In genomic region chr11:269146-269890, GRCh38 we compare ENCODE assay signal across 1 cellular context.
TF ChIP-seq lines count a peak whose summit lies in the region.

No MANE protein-coding gene starts in this region.

TF ChIP-seq in K562, 482 proteins besides CTCF, POLR2A, EP300 and RAD21 (continued from another document and continues in another):
- TF ChIP-seq, protein P1, sequence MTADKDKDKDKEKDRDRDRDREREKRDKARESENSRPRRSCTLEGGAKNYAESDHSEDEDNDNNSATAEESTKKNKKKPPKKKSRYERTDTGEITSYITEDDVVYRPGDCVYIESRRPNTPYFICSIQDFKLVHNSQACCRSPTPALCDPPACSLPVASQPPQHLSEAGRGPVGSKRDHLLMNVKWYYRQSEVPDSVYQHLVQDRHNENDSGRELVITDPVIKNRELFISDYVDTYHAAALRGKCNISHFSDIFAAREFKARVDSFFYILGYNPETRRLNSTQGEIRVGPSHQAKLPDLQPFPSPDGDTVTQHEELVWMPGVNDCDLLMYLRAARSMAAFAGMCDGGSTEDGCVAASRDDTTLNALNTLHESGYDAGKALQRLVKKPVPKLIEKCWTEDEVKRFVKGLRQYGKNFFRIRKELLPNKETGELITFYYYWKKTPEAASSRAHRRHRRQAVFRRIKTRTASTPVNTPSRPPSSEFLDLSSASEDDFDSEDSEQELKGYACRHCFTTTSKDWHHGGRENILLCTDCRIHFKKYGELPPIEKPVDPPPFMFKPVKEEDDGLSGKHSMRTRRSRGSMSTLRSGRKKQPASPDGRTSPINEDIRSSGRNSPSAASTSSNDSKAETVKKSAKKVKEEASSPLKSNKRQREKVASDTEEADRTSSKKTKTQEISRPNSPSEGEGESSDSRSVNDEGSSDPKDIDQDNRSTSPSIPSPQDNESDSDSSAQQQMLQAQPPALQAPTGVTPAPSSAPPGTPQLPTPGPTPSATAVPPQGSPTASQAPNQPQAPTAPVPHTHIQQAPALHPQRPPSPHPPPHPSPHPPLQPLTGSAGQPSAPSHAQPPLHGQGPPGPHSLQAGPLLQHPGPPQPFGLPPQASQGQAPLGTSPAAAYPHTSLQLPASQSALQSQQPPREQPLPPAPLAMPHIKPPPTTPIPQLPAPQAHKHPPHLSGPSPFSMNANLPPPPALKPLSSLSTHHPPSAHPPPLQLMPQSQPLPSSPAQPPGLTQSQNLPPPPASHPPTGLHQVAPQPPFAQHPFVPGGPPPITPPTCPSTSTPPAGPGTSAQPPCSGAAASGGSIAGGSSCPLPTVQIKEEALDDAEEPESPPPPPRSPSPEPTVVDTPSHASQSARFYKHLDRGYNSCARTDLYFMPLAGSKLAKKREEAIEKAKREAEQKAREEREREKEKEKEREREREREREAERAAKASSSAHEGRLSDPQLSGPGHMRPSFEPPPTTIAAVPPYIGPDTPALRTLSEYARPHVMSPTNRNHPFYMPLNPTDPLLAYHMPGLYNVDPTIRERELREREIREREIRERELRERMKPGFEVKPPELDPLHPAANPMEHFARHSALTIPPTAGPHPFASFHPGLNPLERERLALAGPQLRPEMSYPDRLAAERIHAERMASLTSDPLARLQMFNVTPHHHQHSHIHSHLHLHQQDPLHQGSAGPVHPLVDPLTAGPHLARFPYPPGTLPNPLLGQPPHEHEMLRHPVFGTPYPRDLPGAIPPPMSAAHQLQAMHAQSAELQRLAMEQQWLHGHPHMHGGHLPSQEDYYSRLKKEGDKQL (CRISPR knock-in tag; IDR thresholded peaks at IDR 0.05; ENCODE audit: borderline replicate concordance) = no peak
- TF ChIP-seq FOXA1 (IDR thresholded peaks at IDR 0.05; ENCODE audit: borderline replicate concordance) (no peak), FOSL1 (tag; conservative IDR thresholded peaks at IDR 0.05) (peak; percentile 81), ZNF143 (CRISPR knock-in tag; IDR thresholded peaks at IDR 0.05) (no peak), MEF2D (tag; conservative IDR thresholded peaks at IDR 0.05; ENCODE audit: low read depth) (peak; percentile 34; the same call in 1 of the 2 replicates), POU5F1 (IDR thresholded peaks at IDR 0.05; ENCODE audit: borderline replicate concordance, low read depth, low read length, partially characterized antibody) (no peak), ZNF764 (CRISPR knock-in tag; IDR thresholded peaks at IDR 0.05; ENCODE audit: low read depth) (no peak), MED1 (CRISPR knock-in tag; IDR thresholded peaks at IDR 0.05; ENCODE audit: borderline replicate concordance) (no peak), CXXC5 (CRISPR knock-in tag; IDR thresholded peaks at IDR 0.05) (peak; percentile 72), POLR2AphosphoS5 (IDR thresholded peaks at IDR 0.05; ENCODE audit: control insufficient read depth, insufficient read depth, low read depth, low read length) (no peak), CBFA2T2 (conservative IDR thresholded peaks at IDR 0.05) (peak; percentile 70), ZNF354B (CRISPR knock-in tag; IDR thresholded peaks at IDR 0.05) (no peak), HMG20B (CRISPR knock-in tag; IDR thresholded peaks at IDR 0.05) (no peak), TCF7 (IDR thresholded peaks at IDR 0.05; ENCODE audit: borderline replicate concordance) (no peak), KHSRP (IDR thresholded peaks at IDR 0.05) (no peak; the same call in 1 of the 2 replicates), SPI1 (IDR thresholded peaks at IDR 0.05; ENCODE audit: borderline replicate concordance, low read depth, low read length) (peak; percentile 95), XRCC5 (IDR thresholded peaks at IDR 0.05; ENCODE audit: low read depth, low read length) (no peak), TCF15 (CRISPR knock-in tag; IDR thresholded peaks at IDR 0.05) (no peak), CTBP1 (IDR thresholded peaks at IDR 0.05; ENCODE audit: borderline replicate concordance) (no peak), RHOXF2B (CRISPR knock-in tag; conservative IDR thresholded peaks at IDR 0.05) (no peak), LEF1 (IDR thresholded peaks at IDR 0.05) (peak; percentile 51; the same call in 1 of the 2 replicates), ZNF551 (CRISPR knock-in tag; IDR thresholded peaks at IDR 0.05) (no peak), EP400 (IDR thresholded peaks at IDR 0.05) (peak; percentile 85), MCM3 (IDR thresholded peaks at IDR 0.05) (no peak), STAT5B (CRISPR knock-in tag; IDR thresholded peaks at IDR 0.05) (no peak), GATAD2A (IDR thresholded peaks at IDR 0.05) (0 out of 2 replicates have a peak, but pooled peaks have one; percentile 29), FUS (optimal IDR thresholded peaks at IDR 0.05; ENCODE audit: low read depth, low read length) (no peak), ZFPM2 (CRISPR knock-in tag; IDR thresholded peaks at IDR 0.05) (no peak), ZNF707 (CRISPR knock-in tag; conservative IDR thresholded peaks at IDR 0.05) (no peak), ZNF785 (CRISPR knock-in tag; IDR thresholded peaks at IDR 0.05) (no peak), E4F1 (CRISPR knock-in tag; IDR thresholded peaks at IDR 0.05; ENCODE audit: borderline replicate concordance) (no peak), BHLHE40 (IDR thresholded peaks at IDR 0.05; ENCODE audit: low read length) (peak; percentile 87), NR2F6 (CRISPR knock-in tag; IDR thresholded peaks at IDR 0.05) (no peak), ARID2 (IDR thresholded peaks at IDR 0.05) (no peak), ZNF586 (CRISPR knock-in tag; conservative IDR thresholded peaks at IDR 0.05) (no peak), ZBTB34 (CRISPR knock-in tag; IDR thresholded peaks at IDR 0.05) (no peak), HINFP (tag; conservative IDR thresholded peaks at IDR 0.05; ENCODE audit: low read depth) (no peak), U2AF1 (optimal IDR thresholded peaks at IDR 0.05; ENCODE audit: low read depth, low read length) (no peak), ARNT (IDR thresholded peaks at IDR 0.05) (peak in 1 of 2 experiments; percentile 61; a peak in 1 of 4 replicates), ZNF124 (CRISPR knock-in tag; IDR thresholded peaks at IDR 0.05) (no peak), ETV6 (IDR thresholded peaks at IDR 0.05; ENCODE audit: borderline replicate concordance in 1 of 2, low read depth in 2 of 2, low read length in 1 of 2) (no peak), ETV6 (CRISPR knock-in tag; IDR thresholded peaks at IDR 0.05; ENCODE audit: borderline replicate concordance) (no peak), DDX20 (tag; IDR thresholded peaks at IDR 0.05; ENCODE audit: low read depth) (no peak), ZNF146 (CRISPR knock-in tag; IDR thresholded peaks at IDR 0.05; ENCODE audit: unreplicated experiment) (no peak), BRD9 (IDR thresholded peaks at IDR 0.05; ENCODE audit: low read depth, partially characterized antibody) (peak; percentile 84)
- TF ChIP-seq, protein P2, sequence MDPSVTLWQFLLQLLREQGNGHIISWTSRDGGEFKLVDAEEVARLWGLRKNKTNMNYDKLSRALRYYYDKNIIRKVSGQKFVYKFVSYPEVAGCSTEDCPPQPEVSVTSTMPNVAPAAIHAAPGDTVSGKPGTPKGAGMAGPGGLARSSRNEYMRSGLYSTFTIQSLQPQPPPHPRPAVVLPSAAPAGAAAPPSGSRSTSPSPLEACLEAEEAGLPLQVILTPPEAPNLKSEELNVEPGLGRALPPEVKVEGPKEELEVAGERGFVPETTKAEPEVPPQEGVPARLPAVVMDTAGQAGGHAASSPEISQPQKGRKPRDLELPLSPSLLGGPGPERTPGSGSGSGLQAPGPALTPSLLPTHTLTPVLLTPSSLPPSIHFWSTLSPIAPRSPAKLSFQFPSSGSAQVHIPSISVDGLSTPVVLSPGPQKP (CRISPR knock-in tag; IDR thresholded peaks at IDR 0.05) = no peak
- TF ChIP-seq, protein P3, sequence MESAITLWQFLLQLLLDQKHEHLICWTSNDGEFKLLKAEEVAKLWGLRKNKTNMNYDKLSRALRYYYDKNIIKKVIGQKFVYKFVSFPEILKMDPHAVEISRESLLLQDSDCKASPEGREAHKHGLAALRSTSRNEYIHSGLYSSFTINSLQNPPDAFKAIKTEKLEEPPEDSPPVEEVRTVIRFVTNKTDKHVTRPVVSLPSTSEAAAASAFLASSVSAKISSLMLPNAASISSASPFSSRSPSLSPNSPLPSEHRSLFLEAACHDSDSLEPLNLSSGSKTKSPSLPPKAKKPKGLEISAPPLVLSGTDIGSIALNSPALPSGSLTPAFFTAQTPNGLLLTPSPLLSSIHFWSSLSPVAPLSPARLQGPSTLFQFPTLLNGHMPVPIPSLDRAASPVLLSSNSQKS (CRISPR knock-in tag; IDR thresholded peaks at IDR 0.05) = no peak
- TF ChIP-seq, protein P4, sequence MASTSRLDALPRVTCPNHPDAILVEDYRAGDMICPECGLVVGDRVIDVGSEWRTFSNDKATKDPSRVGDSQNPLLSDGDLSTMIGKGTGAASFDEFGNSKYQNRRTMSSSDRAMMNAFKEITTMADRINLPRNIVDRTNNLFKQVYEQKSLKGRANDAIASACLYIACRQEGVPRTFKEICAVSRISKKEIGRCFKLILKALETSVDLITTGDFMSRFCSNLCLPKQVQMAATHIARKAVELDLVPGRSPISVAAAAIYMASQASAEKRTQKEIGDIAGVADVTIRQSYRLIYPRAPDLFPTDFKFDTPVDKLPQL (IDR thresholded peaks at IDR 0.05; ENCODE audit: extremely low read depth, insufficient read length) = no peak
- TF ChIP-seq, protein P5, sequence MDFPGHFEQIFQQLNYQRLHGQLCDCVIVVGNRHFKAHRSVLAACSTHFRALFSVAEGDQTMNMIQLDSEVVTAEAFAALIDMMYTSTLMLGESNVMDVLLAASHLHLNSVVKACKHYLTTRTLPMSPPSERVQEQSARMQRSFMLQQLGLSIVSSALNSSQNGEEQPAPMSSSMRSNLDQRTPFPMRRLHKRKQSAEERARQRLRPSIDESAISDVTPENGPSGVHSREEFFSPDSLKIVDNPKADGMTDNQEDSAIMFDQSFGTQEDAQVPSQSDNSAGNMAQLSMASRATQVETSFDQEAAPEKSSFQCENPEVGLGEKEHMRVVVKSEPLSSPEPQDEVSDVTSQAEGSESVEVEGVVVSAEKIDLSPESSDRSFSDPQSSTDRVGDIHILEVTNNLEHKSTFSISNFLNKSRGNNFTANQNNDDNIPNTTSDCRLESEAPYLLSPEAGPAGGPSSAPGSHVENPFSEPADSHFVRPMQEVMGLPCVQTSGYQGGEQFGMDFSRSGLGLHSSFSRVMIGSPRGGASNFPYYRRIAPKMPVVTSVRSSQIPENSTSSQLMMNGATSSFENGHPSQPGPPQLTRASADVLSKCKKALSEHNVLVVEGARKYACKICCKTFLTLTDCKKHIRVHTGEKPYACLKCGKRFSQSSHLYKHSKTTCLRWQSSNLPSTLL (IDR thresholded peaks at IDR 0.05) = no peak
- TF ChIP-seq, protein P6, sequence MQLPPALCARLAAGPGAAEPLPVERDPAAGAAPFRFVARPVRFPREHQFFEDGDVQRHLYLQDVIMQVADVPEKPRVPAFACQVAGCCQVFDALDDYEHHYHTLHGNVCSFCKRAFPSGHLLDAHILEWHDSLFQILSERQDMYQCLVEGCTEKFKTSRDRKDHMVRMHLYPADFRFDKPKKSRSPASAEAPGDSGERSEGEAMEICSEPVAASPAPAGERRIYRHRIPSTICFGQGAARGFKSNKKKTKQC (CRISPR knock-in tag; IDR thresholded peaks at IDR 0.05) = no peak
- TF ChIP-seq, protein P7, sequence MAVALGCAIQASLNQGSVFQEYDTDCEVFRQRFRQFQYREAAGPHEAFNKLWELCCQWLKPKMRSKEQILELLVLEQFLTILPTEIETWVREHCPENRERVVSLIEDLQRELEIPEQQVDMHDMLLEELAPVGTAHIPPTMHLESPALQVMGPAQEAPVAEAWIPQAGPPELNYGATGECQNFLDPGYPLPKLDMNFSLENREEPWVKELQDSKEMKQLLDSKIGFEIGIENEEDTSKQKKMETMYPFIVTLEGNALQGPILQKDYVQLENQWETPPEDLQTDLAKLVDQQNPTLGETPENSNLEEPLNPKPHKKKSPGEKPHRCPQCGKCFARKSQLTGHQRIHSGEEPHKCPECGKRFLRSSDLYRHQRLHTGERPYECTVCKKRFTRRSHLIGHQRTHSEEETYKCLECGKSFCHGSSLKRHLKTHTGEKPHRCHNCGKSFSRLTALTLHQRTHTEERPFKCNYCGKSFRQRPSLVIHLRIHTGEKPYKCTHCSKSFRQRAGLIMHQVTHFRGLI (CRISPR knock-in tag; IDR thresholded peaks at IDR 0.05) = no peak; the same call in 1 of the 2 replicates
